Comparison of ENCODE assay signal across 16 cellular contexts in genomic region chr22:37054600-37055365, GRCh38. TPM values are rescaled to one million over a fixed set of nuclear protein-coding genes. Genes with fewer than 3 reads are reported as not detected.
DNase-seq lines count a peak whose midpoint lies in the region; ATAC-seq, FAIRE-seq and TF ChIP-seq lines count a peak whose summit lies in the region.
"Had no signal": no experiment of that assay in that cellular context is flagged by ENCODE, and none has a peak within 500 bp of the region (broad histone marks: within the 10 kb centered on the region; RNA-seq: fewer than 3 reads in every experiment).

No MANE protein-coding gene starts in this region.

- H3K4me1 ChIP-seq in K562 (replicated peaks in 1 of 2; ENCODE audit: control insufficient read depth in 2 of 2, insufficient read depth in 2 of 2, low read length in 2 of 2), result peaks cover 0 to 25% of the 10 kb centered on the region in 2 experiments; a peak in 2 of 5 replicates

- no peak overlapping the region for H3K27ac ChIP-seq in K562 (ENCODE audit: extremely low read depth, low read depth, low read length)

- no peak overlapping the region for H3K4me3 ChIP-seq in K562
- H3K4me3 ChIP-seq: GM23248 had no signal

- peaks cover 36% of the 10 kb centered on the region for H3K4me1 Mint-ChIP-seq in nephron

- in situ Hi-C loops in K562 (cut with MboI), result no loop called here

- H3K36me3 Mint-ChIP-seq in nephron (ENCODE audit: low read depth), result peaks cover 11% of the 10 kb centered on the region

- TF ChIP-seq CTCF in K562 (IDR thresholded peaks at IDR 0.05 in 2 of 3, conservative IDR thresholded peaks at IDR 0.05 in 1 of 3; ENCODE audit: insufficient read depth in 2 of 3, low read depth in 1 of 3, low read length in 3 of 3) (no peak), nephron (IDR thresholded peaks at IDR 0.05; ENCODE audit: unreplicated experiment in 3 of 3) (no peak)

- H3K27me3 ChIP-seq in K562 (ENCODE audit: control insufficient read depth in 2 of 2, insufficient read depth in 2 of 2, low read length in 2 of 2), result peaks cover 10 to 61% of the 10 kb centered on the region in 2 experiments; a peak in 4 of 5 replicates

- DNase-seq in COLO668 (lab: John Stamatoyannopoulos, UW; ENCODE audit: unreplicated experiment), result peak; percentile 75
- no peak for DNase-seq in K562 (ENCODE audit: extremely low read depth in 1 of 4, low spot score in 3 of 4)
- no peak for DNase-seq in stimulated activated CD4-positive, alpha-beta T cell treated with anti-CD3 and anti-CD28 coated beads, Interleukin-4, amount 100 ng/mL, for 1 hour
- no peak for DNase-seq in RCC 7860 (ENCODE audit: low spot score)
- DNase-seq: AML-193; CD8-positive, alpha-beta T cell; GF-D8; GM23248; NCI-H1417 treated with DMSO at 0.1 percent for 48 hours; NCI-H2029 treated with DMSO at 0.1 percent for 48 hours; NCI-H2227 treated with DMSO at 0.1 percent for 48 hours; PC-3; SK-N-SH had no signal

- no peaks in the 10 kb centered on the region for H3K9me3 ChIP-seq in K562 (replicated peaks; ENCODE audit: control insufficient read depth, insufficient read depth, low read depth, low read length)
- H3K9me3 ChIP-seq: SK-N-SH had no signal

- H4K20me1 ChIP-seq in K562 (replicated peaks; ENCODE audit: control insufficient read depth, insufficient read depth, low read length), result no peaks in the 10 kb centered on the region

- no TSS peak for BruUV-seq in K562 (replicated peaks; lab: Mats Ljungman, UMichigan)

- H3K27me3 Mint-ChIP-seq in nephron (ENCODE audit: low read depth), result no peaks in the 10 kb centered on the region

- FAIRE-seq in K562 (lab: Jason Lieb, UNC), result no peak
- no peak for FAIRE-seq in RCC 7860 (lab: Jason Lieb, UNC)

- H3K9ac ChIP-seq in K562 (ENCODE audit: insufficient read depth in 1 of 2, low read depth in 2 of 2, low read length in 2 of 2), result no peak overlapping the region; a peak in 1 of 4 replicates
- H3K9ac ChIP-seq: GM23248, SK-N-SH had no signal

- TF ChIP-seq EP300 in K562 (IDR thresholded peaks at IDR 0.05; ENCODE audit: low read length), result no peak

- no peak overlapping the region for H2AFZ ChIP-seq in K562 (ENCODE audit: low read depth, low read length)
- H2AFZ ChIP-seq: GM23248 had no signal

- no peaks in the 10 kb centered on the region for H3K79me2 ChIP-seq in K562 (ENCODE audit: control insufficient read depth, insufficient read depth, low read length)

- no peak for ATAC-seq in K562
- ATAC-seq: CD8-positive, alpha-beta T cell; PC-3 had no signal

- H3K4me3 Mint-ChIP-seq in nephron, result peak overlapping the region in 2 of 3 experiments; percentile 40

- H3K9me1 ChIP-seq in K562 (ENCODE audit: control insufficient read depth, insufficient read depth, low read length), result no peaks in the 10 kb centered on the region

- H3K36me3 ChIP-seq in K562 (ENCODE audit: control insufficient read depth, insufficient read depth, low read length), result no peaks in the 10 kb centered on the region

- no peak for TF ChIP-seq RAD21 in K562 (CRISPR knock-in tag; conservative IDR thresholded peaks at IDR 0.05 in 1 of 2, IDR thresholded peaks at IDR 0.05 in 1 of 2)

- TF ChIP-seq POLR2A in K562 (conservative IDR thresholded peaks at IDR 0.05), result no peak

- POLR2A ChIA-PET in K562 (lab: Yijun Ruan, JAX), result interaction anchor here (0.5 to 1.3 kb wide), 4 partner anchors 11 to 1283 kb away, joined by 3 to 4 read pairs (median 3); no protein-coding TSS in a partner anchor

- CTCF ChIA-PET in K562 (lab: Yijun Ruan, JAX; ENCODE audit: low intra/inter-chr PET ratio), result no interaction called here

- no peak overlapping the region for H3K27ac Mint-ChIP-seq in nephron
- H3K27ac Mint-ChIP-seq: CD8-positive, alpha-beta T cell; IgD-negative memory B cell had no signal

- intact Hi-C loops in K562 (cut with micrococcal nuclease), result no loop called here

- H3K4me2 ChIP-seq in K562 (ENCODE audit: insufficient read depth, low read length), result no peak overlapping the region
- H3K4me2 ChIP-seq: SK-N-SH had no signal

- 5% methylated on average over 18 of the region's 20 CpGs for WGBS in K562 (ENCODE audit: insufficient coverage, low coverage, missing lambda C conversion rate)

- no peaks in the 10 kb centered on the region for H3K9me3 Mint-ChIP-seq in nephron
- H3K9me3 Mint-ChIP-seq: CD8-positive, alpha-beta T cell had no signal

TF ChIP-seq in K562, 482 proteins besides CTCF, POLR2A, EP300 and RAD21 (continues in another document):
- TF ChIP-seq EGR1 (conservative IDR thresholded peaks at IDR 0.05), result no peak

RNA-seq across cellular contexts. Expression of gene KCTD17, which starts 3.2 kb away (rescaled TPM):
- 1.3 and 3.4 TPM in 2 replicates for total RNA-seq in K562 (2011; cell fraction: chromatin; rRNA removed; ENCODE audit: low replicate concordance)
- 0.66 and 2.0 TPM in 2 replicates for total RNA-seq in K562 (2011; cell fraction: nucleolus; rRNA removed)
- total RNA-seq in K562 (2011; cell fraction: nucleoplasm; rRNA removed), result 1.2 and 2.7 TPM in 2 replicates
- total RNA-seq in K562 (2014; rRNA removed) (0.41 TPM in 2 replicates), K562 (2014; rRNA removed; fragmentation: Illumina TruSeq; extraction: Trizol) (0.44 TPM in 1 of 2 replicates, not detected in the other), K562 (2015; rRNA removed; fragmentation: Illumina TruSeq; extraction: Trizol) (0.22 TPM in 1 of 2 replicates, not detected in the other), K562 (2021) (0.49 and 0.67 TPM in 2 replicates)
- polyA plus RNA-seq in K562 (2011; rRNA removed) (0.64 and 1.1 TPM in 2 replicates), K562 (2014; fragmentation: Illumina TruSeq; extraction: Trizol) (0.21 and 0.51 TPM in 2 replicates), K562 (2014; fragmentation: Nextera tagmentation; extraction: Ambion mirVana) (not detected), K562 (2014; rRNA removed) (0.70 and 0.90 TPM in 2 replicates)
- 0.82 and 1.1 TPM in 2 replicates for polyA plus RNA-seq in K562 (2011; cell fraction: cytosol; rRNA removed)
- 2.6 and 3.6 TPM in 2 replicates for polyA plus RNA-seq in K562 (2011; cell fraction: nucleus; rRNA removed)
- 0.34 and 0.82 TPM in 2 replicates for polyA plus RNA-seq in K562 (2012)
- 0.39 and 0.70 TPM in 2 replicates for polyA minus RNA-seq in K562 (2011; rRNA and poly(A)+ RNA removed)
- polyA minus RNA-seq in K562 (2011; cell fraction: cytosol; rRNA and poly(A)+ RNA removed), result not detected in 2 replicates
- 0.40 and 1.2 TPM in 2 replicates for polyA minus RNA-seq in K562 (2011; cell fraction: nucleus; rRNA and poly(A)+ RNA removed)

RNA-seq across cellular contexts. Expression of gene MPST, which starts 35.2 kb away (rescaled TPM):
- total RNA-seq in K562 (2011; cell fraction: chromatin; rRNA removed; ENCODE audit: low replicate concordance), result 23.7 and 51.5 TPM in 2 replicates
- total RNA-seq in K562 (2011; cell fraction: nucleolus; rRNA removed), result 38.4 and 40.9 TPM in 2 replicates
- total RNA-seq in K562 (2011; cell fraction: nucleoplasm; rRNA removed), result 34.5 and 45.6 TPM in 2 replicates
- total RNA-seq in K562 (2014; rRNA removed) (104 and 117 TPM in 2 replicates), K562 (2014; rRNA removed; fragmentation: Illumina TruSeq; extraction: Trizol) (6.7 and 8.1 TPM in 2 replicates), K562 (2015; rRNA removed; fragmentation: Illumina TruSeq; extraction: Trizol) (24.3 and 25.3 TPM in 2 replicates), K562 (2021) (66.8 and 68.2 TPM in 2 replicates)
- polyA plus RNA-seq in K562 (2011; rRNA removed) (24.8 and 34.6 TPM in 2 replicates), K562 (2014; fragmentation: Illumina TruSeq; extraction: Trizol) (11.2 and 24.8 TPM in 2 replicates), K562 (2014; fragmentation: Nextera tagmentation; extraction: Ambion mirVana) (1 to 10 TPM in 1 of 2 experiments, under 1 TPM in 1; 0.65 to 1.3 TPM), K562 (2014; rRNA removed) (78.5 and 88.1 TPM in 2 replicates)
- 49.5 and 189 TPM in 2 replicates for polyA plus RNA-seq in K562 (2011; cell fraction: cytosol; rRNA removed)
- 50.2 and 71.7 TPM in 2 replicates for polyA plus RNA-seq in K562 (2011; cell fraction: nucleus; rRNA removed)
- 35.2 and 62.2 TPM in 2 replicates for polyA plus RNA-seq in K562 (2012)
- polyA minus RNA-seq in K562 (2011; rRNA and poly(A)+ RNA removed), result 8.4 and 10.2 TPM in 2 replicates
- polyA minus RNA-seq in K562 (2011; cell fraction: cytosol; rRNA and poly(A)+ RNA removed), result 22.6 and 34.3 TPM in 2 replicates
- 12.7 and 15.7 TPM in 2 replicates for polyA minus RNA-seq in K562 (2011; cell fraction: nucleus; rRNA and poly(A)+ RNA removed)

RNA-seq across cellular contexts. Expression of gene TST, which starts 35.5 kb away (rescaled TPM):
- 2.6 and 16.9 TPM in 2 replicates for total RNA-seq in K562 (2011; cell fraction: chromatin; rRNA removed; ENCODE audit: low replicate concordance)
- 23.8 and 27.2 TPM in 2 replicates for total RNA-seq in K562 (2011; cell fraction: nucleolus; rRNA removed)
- total RNA-seq in K562 (2011; cell fraction: nucleoplasm; rRNA removed), result 7.9 and 8.0 TPM in 2 replicates
- total RNA-seq in K562 (2014; rRNA removed), result 26.7 and 26.9 TPM in 2 replicates
- 4.1 and 5.7 TPM in 2 replicates for total RNA-seq in K562 (2014; rRNA removed; fragmentation: Illumina TruSeq; extraction: Trizol)
- total RNA-seq in K562 (2015; rRNA removed; fragmentation: Illumina TruSeq; extraction: Trizol), result 12.4 and 13.1 TPM in 2 replicates
- 23.1 and 23.8 TPM in 2 replicates for total RNA-seq in K562 (2021)
- polyA plus RNA-seq in K562 (2011; rRNA removed), result 14.0 and 18.6 TPM in 2 replicates
- polyA plus RNA-seq in K562 (2011; cell fraction: cytosol; rRNA removed), result 23.0 and 51.6 TPM in 2 replicates
- 10.6 and 13.0 TPM in 2 replicates for polyA plus RNA-seq in K562 (2011; cell fraction: nucleus; rRNA removed)
- 13.1 and 24.0 TPM in 2 replicates for polyA plus RNA-seq in K562 (2012)
- polyA plus RNA-seq in K562 (2014; fragmentation: Illumina TruSeq; extraction: Trizol), result 7.7 and 14.4 TPM in 2 replicates
- polyA plus RNA-seq in K562 (2014; fragmentation: Nextera tagmentation; extraction: Ambion mirVana), result 1 to 10 TPM; 1.4 to 4.3 TPM
- 19.7 and 26.1 TPM in 2 replicates for polyA plus RNA-seq in K562 (2014; rRNA removed)
- polyA minus RNA-seq in K562 (2011; rRNA and poly(A)+ RNA removed), result 4.4 and 5.5 TPM in 2 replicates
- polyA minus RNA-seq in K562 (2011; cell fraction: cytosol; rRNA and poly(A)+ RNA removed), result 10.1 and 12.3 TPM in 2 replicates
- 13.2 and 18.7 TPM in 2 replicates for polyA minus RNA-seq in K562 (2011; cell fraction: nucleus; rRNA and poly(A)+ RNA removed)
- total RNA-seq: CD8-positive, alpha-beta T cell had no signal

RNA-seq across cellular contexts. Expression of gene TMPRSS6, which starts 54.7 kb away (rescaled TPM):
- not detected in 2 replicates for total RNA-seq in K562 (2011; cell fraction: chromatin; rRNA removed; ENCODE audit: low replicate concordance)
- total RNA-seq in K562 (2011; cell fraction: nucleolus; rRNA removed), result not detected in 2 replicates
- total RNA-seq in K562 (2011; cell fraction: nucleoplasm; rRNA removed), result not detected in 2 replicates
- total RNA-seq in K562 (2014; rRNA removed), result not detected in 2 replicates
- total RNA-seq in K562 (2014; rRNA removed; fragmentation: Illumina TruSeq; extraction: Trizol), result not detected in 2 replicates
- not detected in 2 replicates for total RNA-seq in K562 (2015; rRNA removed; fragmentation: Illumina TruSeq; extraction: Trizol)
- total RNA-seq in K562 (2021), result not detected in 2 replicates
- 0.03 TPM in 1 of 2 replicates, not detected in the other for polyA plus RNA-seq in K562 (2011; rRNA removed)
- polyA plus RNA-seq in K562 (2011; cell fraction: cytosol; rRNA removed), result not detected in 2 replicates
- not detected in 2 replicates for polyA plus RNA-seq in K562 (2011; cell fraction: nucleus; rRNA removed)
- polyA plus RNA-seq in K562 (2012), result not detected in 2 replicates
- not detected in 2 replicates for polyA plus RNA-seq in K562 (2014; fragmentation: Illumina TruSeq; extraction: Trizol)
- polyA plus RNA-seq in K562 (2014; fragmentation: Nextera tagmentation; extraction: Ambion mirVana), result not detected
- polyA plus RNA-seq in K562 (2014; rRNA removed), result not detected in 2 replicates
- polyA minus RNA-seq in K562 (2011; rRNA and poly(A)+ RNA removed), result not detected in 2 replicates
- polyA minus RNA-seq in K562 (2011; cell fraction: cytosol; rRNA and poly(A)+ RNA removed), result not detected in 2 replicates
- not detected in 2 replicates for polyA minus RNA-seq in K562 (2011; cell fraction: nucleus; rRNA and poly(A)+ RNA removed)
- total RNA-seq: GM23248, HT-29 had no signal
- polyA plus RNA-seq: IgD-negative memory B cell, SK-N-SH had no signal
